In genomic region chr19:34480971-34481821, GRCh38 we compare ENCODE assay signal across 8 cellular contexts. TPM values are rescaled to one million over a fixed set of nuclear protein-coding genes. Genes with fewer than 3 reads are reported as not detected.
DNase-seq lines count a peak whose midpoint lies in the region; ATAC-seq and TF ChIP-seq lines count a peak whose summit lies in the region.

WTIP (plus strand) TSS chr19:34481758; CDS start chr19:34481975, 217 bp downstream.

- no peak for TF ChIP-seq CTCF in heart left ventricle (IDR thresholded peaks at IDR 0.05)
- TF ChIP-seq CTCF in psoas muscle (IDR thresholded peaks at IDR 0.05) = no peak

- DNase-seq in HS-27A (ENCODE audit: low read depth) (peak; percentile 59), heart left ventricle (peak; percentile 84 to 90 (median 89)), psoas muscle (peak; percentile 80 to 81), NCI-H146 (lab: John Stamatoyannopoulos, UW) (no peak), hippocampal formation (lab: John Stamatoyannopoulos, UW) (no peak)

- ATAC-seq in heart left ventricle = peak; percentile 61 to 84 (median 78)
- ATAC-seq in psoas muscle = peak; percentile 57 to 66 (median 62)
- ATAC-seq in HG03378 (IDR thresholded peaks at IDR 0.05; ENCODE audit: unreplicated experiment) = no peak
- no peak for ATAC-seq in GM18909 (IDR thresholded peaks at IDR 0.05; ENCODE audit: poor library complexity, unreplicated experiment)

- H3K9me3 ChIP-seq in heart left ventricle = no peaks in the 10 kb centered on the region
- no peaks in the 10 kb centered on the region for H3K9me3 ChIP-seq in psoas muscle

- intact Hi-C loops in heart left ventricle (cut with DNase I) (no loop called here), psoas muscle (cut with DNase I) (no loop called here)

- WGBS in adipose tissue, 3 donors = 3 to 9% (median 5%) methylated on average over 45 to 90 of the region's 91 CpGs
- WGBS in heart left ventricle, 4 donors = 4 to 14% (median 5%) methylated on average over 21 to 91 of the region's 91 CpGs
- 5 to 12% (median 11%) methylated on average over 54 to 91 of the region's 91 CpGs for WGBS in psoas muscle, 3 donors

- H3K27ac ChIP-seq in adipose tissue (ENCODE audit: low read depth, low read length) (peak within 1 kb of the TSS; percentile 52), heart left ventricle (peak within 1 kb of the TSS; percentile 72 to 95 (median 84)), psoas muscle (peak within 1 kb of the TSS; percentile 68)

- H3K4me1 ChIP-seq in heart left ventricle = peaks cover 4 to 40% (median 25%) of the 10 kb centered on the region in 12 donors
- H3K4me1 ChIP-seq in psoas muscle = peaks cover 7% of the 10 kb centered on the region

- H3K4me3 ChIP-seq in heart left ventricle (peak within 1 kb of the TSS; percentile 54 to 94 (median 67)), psoas muscle (peak within 1 kb of the TSS; percentile 73)

- peak in 1 of 2 donors; percentile 38 for TF ChIP-seq POLR2A in heart left ventricle (IDR thresholded peaks at IDR 0.05)

- H3K27me3 ChIP-seq in heart left ventricle (peaks cover 0 to 23% (median 0%) of the 10 kb centered on the region in 9 donors), psoas muscle (ENCODE audit: insufficient read depth in 3 of 3, low read length in 2 of 3) (peaks cover 0 to 2% (median 0%) of the 10 kb centered on the region in 3 donors)

- no peaks in the 10 kb centered on the region for H3K36me3 ChIP-seq in heart left ventricle
- H3K36me3 ChIP-seq in psoas muscle (ENCODE audit: insufficient read depth in 1 of 2, low read depth in 1 of 2) = no peaks in the 10 kb centered on the region

RNA-seq across cellular contexts. Expression of gene WTIP, which starts in this region (rescaled TPM):
- polyA plus RNA-seq in adipose tissue (10 to 100 TPM in 2 of 3 donors, 1 to 10 TPM in 1; 2.7 to 21.0 (median 14.8) TPM), heart left ventricle (1 to 10 TPM; 6.6 to 9.0 TPM), psoas muscle (1 to 10 TPM; 2.6 to 2.9 (median 2.7) TPM)
- total RNA-seq in heart left ventricle (10 to 100 TPM; 16.3 to 33.3 (median 23.3) TPM), psoas muscle (10 to 100 TPM in 1 of 4 donors, 1 to 10 TPM in 3; 2.9 to 21.4 (median 5.6) TPM)

Comparison
In these comparisons a context has a peak if more than half of its experiments do, and no peak if none do; other contexts are left out.
1. DNase-seq: peak in HS-27A (single experiment), heart left ventricle (5 of 5) and psoas muscle (2 of 2); none in NCI-H146 (single experiment) and hippocampal formation (0 of 2).
2. ATAC-seq: peak in heart left ventricle (4 of 4) and psoas muscle (4 of 4); none in HG03378 (single experiment) and GM18909 (single experiment).
3. Peak in every context shown above with its lines, with median percentiles within 50 percentile points of each other: H3K27ac ChIP-seq.